Comparison of ENCODE assay signal across 8 cellular contexts in genomic region chrX:12791253-12792228, GRCh38. TPM values are rescaled to one million over a fixed set of nuclear protein-coding genes. Genes with fewer than 3 reads are reported as not detected.
DNase-seq lines count a peak whose midpoint lies in the region; ATAC-seq and TF ChIP-seq lines count a peak whose summit lies in the region.

Gene PRPS2, plus strand, starts transcription at chrX:12791412. Its CDS starts 86 bp downstream, at chrX:12791498.

- 0 to 38% (median 14%) methylated on average over 59 to 96 of the region's 113 CpGs; no CpG with 5 or more reads in 1 of the 5 donors for WGBS in stomach, 5 donors

- peak within 1 kb of the TSS; percentile 80 for H3K4me2 ChIP-seq in PC-9

- peaks cover 32% of the 10 kb centered on the region for H3K79me2 ChIP-seq in PC-9 (ENCODE audit: low read depth)

- CTCF ChIA-PET in PC-9 (lab: Charles Lee): interaction anchor here (0.5 to 1.0 kb wide), 3 partner anchors 23 to 1018 kb away, joined by 4 to 5 read pairs (median 4); no protein-coding TSS in a partner anchor

- no peaks in the 10 kb centered on the region for H3K9me3 ChIP-seq in PC-9 (ENCODE audit: insufficient read depth, low read depth)
- peaks cover 0 to 19% (median 7%) of the 10 kb centered on the region in 4 donors for H3K9me3 ChIP-seq in stomach

- peak within 1 kb of the TSS; percentile 80 for H3K4me3 ChIP-seq in PC-9
- peak within 1 kb of the TSS; percentile 66 for H3K4me3 ChIP-seq in fibroblast of pulmonary artery (replicated peaks; ENCODE audit: low read depth, low read length)
- peak within 1 kb of the TSS; percentile 60 to 74 (median 64) for H3K4me3 ChIP-seq in stomach

- H3K27ac ChIP-seq in PC-9: no peak within 1 kb of the TSS
- H3K27ac ChIP-seq in stomach: peak within 1 kb of the TSS; percentile 71 to 83 (median 81)

- peaks cover 5% of the 10 kb centered on the region for H3K27me3 Mint-ChIP-seq in neural crest cell (ENCODE audit: low read depth)

- H3K9me3 Mint-ChIP-seq in neural crest cell: peaks cover 7% of the 10 kb centered on the region

- ATAC-seq in GM19324 (IDR thresholded peaks at IDR 0.05; ENCODE audit: low FRiP score, unreplicated experiment) (peak; percentile 68), HG03520 (IDR thresholded peaks at IDR 0.05; ENCODE audit: unreplicated experiment) (peak; percentile 54)

- intact Hi-C loops in PC-9 (cut with micrococcal nuclease; ENCODE audit: unreplicated experiment): no loop called here
- intact Hi-C loops in stomach (cut with DNase I; ENCODE audit: low total_unique reads): no loop called here

- H4K20me1 ChIP-seq in PC-9 (ENCODE audit: insufficient read depth): no peaks in the 10 kb centered on the region

- peaks cover 10% of the 10 kb centered on the region for H3K4me1 Mint-ChIP-seq in neural crest cell

- no peaks in the 10 kb centered on the region for H3K36me3 ChIP-seq in PC-9 (ENCODE audit: low read depth)
- H3K36me3 ChIP-seq in stomach: no peaks in the 10 kb centered on the region

- peak; percentile 77 for DNase-seq in Ammon's horn (ENCODE audit: low spot score)
- DNase-seq in PC-9: peak in 1 of 2 experiments; percentile 55
- DNase-seq in activated T-helper 1 cell treated with Interleukin-2 at 50 U/mL for 16 hours (ENCODE audit: low read depth): peak; percentile 53
- peak; percentile 39 for DNase-seq in fibroblast of pulmonary artery (ENCODE audit: low read depth)
- DNase-seq in neural crest cell (ENCODE audit: low read depth, low spot score): peak; percentile 53
- DNase-seq in stomach: peak; percentile 69

- H3F3A ChIP-seq in PC-9 (ENCODE audit: insufficient read depth, low read depth): no peaks in the 10 kb centered on the region

- BruUV-seq in PC-9 (replicated peaks; lab: Mats Ljungman, UMichigan): no TSS peak

- POLR2A ChIA-PET in PC-9 (lab: Charles Lee; ENCODE audit: unreplicated experiment): interaction anchor here (0.6 to 0.7 kb wide), 2 partner anchors 60 to 943 kb away, joined by 3 to 6 read pairs; partner anchors contain the start of genes OFD1 and TRAPPC2

- TF ChIP-seq CTCF in PC-9 (conservative IDR thresholded peaks at IDR 0.05): no peak
- no peak for TF ChIP-seq CTCF in fibroblast of pulmonary artery (IDR thresholded peaks at IDR 0.05; ENCODE audit: low read length, missing control alignments)
- no peak for TF ChIP-seq CTCF in neural crest cell (conservative IDR thresholded peaks at IDR 0.05)
- no peak for TF ChIP-seq CTCF in stomach (IDR thresholded peaks at IDR 0.05)

- no peak for TF ChIP-seq POLR2A in stomach (IDR thresholded peaks at IDR 0.05)

- TF ChIP-seq EP300 in stomach (IDR thresholded peaks at IDR 0.05): no peak

- H3K4me1 ChIP-seq in PC-9 (replicated peaks; ENCODE audit: insufficient read depth) (peaks cover 10% of the 10 kb centered on the region; the same call in 1 of the 2 replicates), stomach (peaks cover 0 to 10% (median 2%) of the 10 kb centered on the region in 4 donors)

- H2AFZ ChIP-seq in PC-9: peak within 1 kb of the TSS; percentile 92

- H3K4me3 Mint-ChIP-seq in neural crest cell: peak within 1 kb of the TSS; percentile 88

- H3K27me3 ChIP-seq in PC-9 (ENCODE audit: insufficient read depth, low read depth) (no peaks in the 10 kb centered on the region), stomach (no peaks in the 10 kb centered on the region)

- H3K36me3 Mint-ChIP-seq in neural crest cell (ENCODE audit: low read depth): peaks cover 16% of the 10 kb centered on the region

- H3K9me2 ChIP-seq in PC-9 (ENCODE audit: insufficient read depth): no peaks in the 10 kb centered on the region

- H3K27ac Mint-ChIP-seq in neural crest cell (ENCODE audit: unreplicated experiment): peak within 1 kb of the TSS; percentile 67

RNA-seq across cellular contexts. Expression of gene PRPS2, which starts in this region (rescaled TPM):
- 72.0 and 107 TPM in 2 replicates for total RNA-seq in PC-9 (2021)
- total RNA-seq in neural crest cell: 24.8 and 27.2 TPM in 2 replicates
- 10 to 100 TPM in 4 of 5 donors, 1 to 10 TPM in 1; 4.6 to 94.2 (median 58.5) TPM for total RNA-seq in stomach
- 10 to 100 TPM; 32.8 to 46.0 (median 35.0) TPM for polyA plus RNA-seq in stomach
